26 cellular contexts compared by ENCODE assay signal in the genomic region with DNA sequence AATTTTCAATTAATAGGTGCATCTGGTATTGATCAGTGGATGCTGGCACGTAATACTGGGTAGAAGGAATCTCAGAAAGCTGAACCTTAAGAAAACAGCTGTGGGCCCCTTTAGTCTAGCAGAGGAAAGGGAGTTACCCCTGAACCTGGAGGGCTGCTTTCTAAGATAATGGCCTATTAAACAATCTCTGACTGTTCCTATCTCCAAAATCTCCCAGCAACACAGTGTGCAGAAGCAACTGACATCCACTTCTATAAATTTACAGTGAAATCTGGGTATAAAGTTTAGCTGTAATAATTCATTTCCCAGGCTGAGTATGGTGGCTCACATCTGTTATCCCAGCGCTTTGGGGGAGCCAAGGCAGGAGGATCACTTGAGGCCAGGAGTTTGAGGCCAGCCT.
"Had no signal": no experiment of that assay in that cellular context is flagged by ENCODE, and none has a peak within 500 bp of the region (broad histone marks: within the 10 kb centered on the region; RNA-seq: fewer than 3 reads in every experiment).

No MANE protein-coding gene starts in this region.

- DNase-seq: activated CD4-positive, alpha-beta T cell treated with anti-CD3 and anti-CD28 coated beads for 1 hour; activated CD4-positive, alpha-beta T cell treated with anti-CD3 and anti-CD28 coated beads for 4 hours; activated CD4-positive, alpha-beta T cell treated with anti-CD3 and anti-CD28 coated beads, Interleukin-2, amount 50 U/mL, for 1 hour; activated CD4-positive, alpha-beta T cell treated with anti-CD3 and anti-CD28 coated beads, Interleukin-2, amount 50 U/mL, for 48 hours; activated CD8-positive, alpha-beta memory T cell treated with anti-CD3 and anti-CD28 coated beads for 24 hours; activated CD8-positive, alpha-beta T cell treated with anti-CD3 and anti-CD28 coated beads for 36 hours; activated effector memory CD4-positive, alpha-beta T cell treated with Interleukin-2 at 50 U/mL for 16 hours; activated gamma-delta T cell treated with Interleukin-2 at 50 U/mL for 16 hours; activated naive CD4-positive, alpha-beta T cell treated with anti-CD3 and anti-CD28 coated beads, Interleukin-2, amount 50 U/mL, for 16 hours; activated naive CD4-positive, alpha-beta T cell treated with Interleukin-2 at 50 U/mL for 16 hours; activated T-cell treated with anti-CD3 and anti-CD28 coated beads, Interleukin-2, amount 50 U/mL, for 4 hours; amniotic stem cell; anterior cingulate cortex; body of pancreas; caudate nucleus; cortex of kidney; dermis blood vessel endothelial cell; effector CD4-positive, alpha-beta T cell; foreskin keratinocyte; gastrocnemius medialis; glutamatergic neuron; heart left ventricle; T-helper 2 cell had no signal

- H3K27me3 ChIP-seq: body of pancreas, foreskin keratinocyte, gastrocnemius medialis, heart left ventricle had no signal

- H3K9me3 ChIP-seq: body of pancreas, gastrocnemius medialis, heart left ventricle had no signal

- H3K4me3 ChIP-seq: body of pancreas, gastrocnemius medialis, heart left ventricle had no signal

- H3K27ac ChIP-seq: body of pancreas, epithelial cell of prostate, foreskin keratinocyte, gastrocnemius medialis had no signal

- ATAC-seq: activated CD8-positive, alpha-beta T cell treated with anti-CD3 and anti-CD28 coated beads for 36 hours; activated T-cell treated with anti-CD3 and anti-CD28 coated beads, Interleukin-2, amount 50 U/mL, for 4 hours; activated T-helper 17 cell treated with anti-CD3 and anti-CD28 coated beads, Interleukin-2, amount 50 U/mL, for 72 hours; body of pancreas; foreskin keratinocyte; gastrocnemius medialis; heart left ventricle; WTC11 had no signal
